In the genomic region with DNA sequence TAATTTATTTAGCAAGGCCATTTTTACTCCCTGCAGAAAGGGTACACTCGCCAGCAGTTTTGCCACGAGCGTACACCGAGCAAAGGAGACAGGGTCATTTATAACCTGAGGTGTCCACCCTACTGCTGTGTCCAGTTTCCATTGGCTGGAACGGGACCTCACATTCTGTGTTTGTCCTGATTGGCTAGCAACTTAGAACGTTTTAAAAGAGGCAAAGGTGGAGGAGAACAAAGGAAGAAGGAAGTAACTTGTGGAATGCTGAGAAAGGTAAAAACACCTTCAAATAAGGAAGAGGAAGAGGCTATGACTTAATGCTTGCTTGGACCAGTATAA, we compare ENCODE assay signal across 9 cellular contexts. TPM values are rescaled to one million over a fixed set of nuclear protein-coding genes. Genes with fewer than 3 reads are reported as not detected.
DNase-seq lines count a peak whose midpoint lies in the region; ATAC-seq and TF ChIP-seq lines count a peak whose summit lies in the region.
"Not testable (repeated sequence)": the region's sequence is repeated elsewhere in the genome, so short reads cannot be mapped to it uniquely, and the experiment has no call there.
"Had no signal": no experiment of that assay in that cellular context is flagged by ENCODE, and none has a peak within 500 bp of the region (broad histone marks: within the 10 kb centered on the region; RNA-seq: fewer than 3 reads in every experiment).

No MANE protein-coding gene starts in this region.

- in situ Hi-C loops in mammary epithelial cell (cut with MboI; ENCODE audit: low sequenced_read_pairs in 2 of 2), result not testable (repeated sequence)

- 1% methylated on average over 6 of the region's 6 CpGs for WGBS in mammary epithelial cell (ENCODE audit: low coverage, missing lambda C conversion rate)

- not testable (repeated sequence) for H3K36me3 Mint-ChIP-seq in CD8-positive, alpha-beta T cell; activated CD4-positive, alpha-beta T cell treated with anti-CD3 and anti-CD28 coated beads, Interleukin-2, amount 10 ng/mL, durations not matched to agents 24 days and 14 days (ENCODE audit: low read depth); natural killer cell treated with Interleukin-12 subunit alpha and Interleukin-12 subunit beta and Interleukin-15 and Interleukin-18, amount 100 ng/mL, for 72 hours

- not testable (repeated sequence) for H3K9me3 ChIP-seq in CD8-positive, alpha-beta T cell (ENCODE audit: low read length); HEK293 (ENCODE audit: control insufficient read depth, insufficient read depth, low read depth, low read length); mammary epithelial cell (replicated peaks; ENCODE audit: insufficient read depth, low read length); subcutaneous abdominal adipose tissue (ENCODE audit: control insufficient read depth in 5 of 5, low read length in 5 of 5)

- H3K4me3 Mint-ChIP-seq in CD8-positive, alpha-beta T cell, result peak overlapping the region; percentile 91
- peak overlapping the region; percentile 87 for H3K4me3 Mint-ChIP-seq in activated CD4-positive, alpha-beta T cell treated with anti-CD3 and anti-CD28 coated beads, Interleukin-2, amount 10 ng/mL, durations not matched to agents 24 days and 14 days
- peak overlapping the region; percentile 89 for H3K4me3 Mint-ChIP-seq in natural killer cell treated with Interleukin-12 subunit alpha and Interleukin-12 subunit beta and Interleukin-15 and Interleukin-18, amount 100 ng/mL, for 72 hours

- not testable (repeated sequence) for H3K9me3 Mint-ChIP-seq in CD8-positive, alpha-beta T cell; activated CD4-positive, alpha-beta T cell treated with anti-CD3 and anti-CD28 coated beads, Interleukin-2, amount 10 ng/mL, durations not matched to agents 24 days and 14 days; natural killer cell treated with Interleukin-12 subunit alpha and Interleukin-12 subunit beta and Interleukin-15 and Interleukin-18, amount 100 ng/mL, for 72 hours

- TF ChIP-seq CTCF in CD8-positive, alpha-beta T cell (IDR thresholded peaks at IDR 0.05); HEK293 (tag by site-specific recombination; IDR thresholded peaks at IDR 0.05); mammary epithelial cell (conservative IDR thresholded peaks at IDR 0.05 in 1 of 2, IDR thresholded peaks at IDR 0.05 in 1 of 2; ENCODE audit: extremely low read depth in 1 of 2, insufficient read depth in 1 of 2, low read depth in 1 of 2, low read length in 2 of 2): not testable (repeated sequence)

- peak overlapping the region; percentile 74 for H2AFZ ChIP-seq in mammary epithelial cell (ENCODE audit: low read depth, low read length)

- not testable (repeated sequence) for H3K79me2 ChIP-seq in mammary epithelial cell (ENCODE audit: insufficient read depth, low read length)

- peak overlapping the region; percentile 96 for H3K9ac ChIP-seq in mammary epithelial cell (ENCODE audit: insufficient read depth, low read length)
- H3K9ac ChIP-seq in subcutaneous abdominal adipose tissue (ENCODE audit: low read length in 5 of 5), result peak overlapping the region in 2 of 5 donors; percentile 15 to 98

- H3K4me3 ChIP-seq in CD8-positive, alpha-beta T cell (ENCODE audit: low read depth, low read length), result peak overlapping the region; percentile 64
- H3K4me3 ChIP-seq in HEK293 (ENCODE audit: low read depth, low read length) (peak overlapping the region; percentile 73), mammary epithelial cell (replicated peaks in 1 of 3; ENCODE audit: insufficient read depth in 1 of 3, low read depth in 2 of 3, low read length in 3 of 3) (peak overlapping the region; percentile 57 to 61 (median 60)), subcutaneous abdominal adipose tissue (ENCODE audit: low read depth in 1 of 5, low read length in 5 of 5) (peak overlapping the region; percentile 82 to 90 (median 85))

- H3K27me3 ChIP-seq in CD8-positive, alpha-beta T cell (ENCODE audit: insufficient read depth, low read length); mammary epithelial cell (ENCODE audit: insufficient read depth, low read length); subcutaneous abdominal adipose tissue (ENCODE audit: control insufficient read depth in 5 of 5, insufficient read depth in 4 of 5, low read length in 5 of 5): not testable (repeated sequence)

- not testable (repeated sequence) for H3K27me3 Mint-ChIP-seq in CD8-positive, alpha-beta T cell (ENCODE audit: low read depth); activated CD4-positive, alpha-beta T cell treated with anti-CD3 and anti-CD28 coated beads, Interleukin-2, amount 10 ng/mL, durations not matched to agents 24 days and 14 days; natural killer cell treated with Interleukin-12 subunit alpha and Interleukin-12 subunit beta and Interleukin-15 and Interleukin-18, amount 100 ng/mL, for 72 hours

- H3K4me1 Mint-ChIP-seq in CD8-positive, alpha-beta T cell (ENCODE audit: low read depth), result peaks cover 36% of the 10 kb centered on the region
- peaks cover 15% of the 10 kb centered on the region for H3K4me1 Mint-ChIP-seq in activated CD4-positive, alpha-beta T cell treated with anti-CD3 and anti-CD28 coated beads, Interleukin-2, amount 10 ng/mL, durations not matched to agents 24 days and 14 days
- H3K4me1 Mint-ChIP-seq in natural killer cell treated with Interleukin-12 subunit alpha and Interleukin-12 subunit beta and Interleukin-15 and Interleukin-18, amount 100 ng/mL, for 72 hours (ENCODE audit: low read depth in 2 of 2), result peaks cover 18 to 23% of the 10 kb centered on the region in 2 donors

- H3K4me1 ChIP-seq in CD8-positive, alpha-beta T cell (ENCODE audit: insufficient read depth, low read length), result peaks cover 25% of the 10 kb centered on the region
- not testable (repeated sequence) for H3K4me1 ChIP-seq in HEK293 (ENCODE audit: control insufficient read depth, insufficient read depth, low read length)
- H3K4me1 ChIP-seq in mammary epithelial cell (ENCODE audit: insufficient read depth, low read length), result peaks cover 47% of the 10 kb centered on the region
- H3K4me1 ChIP-seq in subcutaneous abdominal adipose tissue (ENCODE audit: control insufficient read depth in 5 of 5, insufficient read depth in 5 of 5, low read length in 5 of 5), result peaks cover 0 to 13% (median 13%) of the 10 kb centered on the region in 5 donors

- H4K20me1 ChIP-seq in mammary epithelial cell (ENCODE audit: insufficient read depth, low read length), result not testable (repeated sequence)

- H3K36me3 ChIP-seq in CD8-positive, alpha-beta T cell (ENCODE audit: insufficient read depth, low read length); HEK293 (ENCODE audit: control insufficient read depth in 2 of 2, insufficient read depth in 1 of 2, low read length in 2 of 2); mammary epithelial cell (ENCODE audit: insufficient read depth, low read length); subcutaneous abdominal adipose tissue (ENCODE audit: control insufficient read depth in 5 of 5, insufficient read depth in 5 of 5, low read length in 5 of 5): not testable (repeated sequence)

- H3K4me2 ChIP-seq in mammary epithelial cell (ENCODE audit: insufficient read depth, low read depth, low read length), result peak overlapping the region; percentile 88

- CTCF ChIA-PET in CD8-positive, alpha-beta T cell (lab: Charles Lee), result interaction anchor here (1.7 kb wide), 1 partner anchor 32 kb away, joined by 7 read pairs; no protein-coding TSS in a partner anchor
- CTCF ChIA-PET in HEK293 (lab: Yijun Ruan, JAX); mammary epithelial cell (lab: Charles Lee; ENCODE audit: low non-redundant PET): not testable (repeated sequence)

- H3K27ac ChIP-seq in CD8-positive, alpha-beta T cell (ENCODE audit: low read depth, low read length), result peak overlapping the region; percentile 96
- not testable (repeated sequence) for H3K27ac ChIP-seq in HEK293 (ENCODE audit: extremely low read depth, low read depth, low read length)
- H3K27ac ChIP-seq in mammary epithelial cell (ENCODE audit: insufficient read depth, low read depth, low read length) (peak overlapping the region; percentile 99), subcutaneous abdominal adipose tissue (ENCODE audit: low read depth, low read length) (peak overlapping the region; percentile 90)

- ATAC-seq in CD8-positive, alpha-beta T cell, result not testable (repeated sequence)
- peak; percentile 10 to 60 for ATAC-seq in left cardiac atrium
- ATAC-seq in natural killer cell treated with Interleukin-12 subunit alpha and Interleukin-12 subunit beta and Interleukin-15 and Interleukin-18, amount 100 ng/mL, for 72 hours, result peak; percentile 1 to 3

- not testable (repeated sequence) for DNase-seq in CD8-positive, alpha-beta T cell; activated CD4-positive, alpha-beta T cell treated with anti-CD3 and anti-CD28 coated beads, Interleukin-2, amount 10 ng/mL, durations not matched to agents 24 days and 14 days; left cardiac atrium; natural killer cell treated with Interleukin-12 subunit alpha and Interleukin-12 subunit beta and Interleukin-15 and Interleukin-18, amount 100 ng/mL, for 72 hours (ENCODE audit: low spot score)
- DNase-seq in NCI-H774 (lab: John Stamatoyannopoulos, UW) (peak; percentile 80), mammary epithelial cell (peak; percentile 86)

- dilution Hi-C loops in mammary epithelial cell (cut with HindIII; ENCODE audit: low sequenced_read_pairs), result loop anchor here (5.0 kb wide), 1 partner anchor 40 kb away; no protein-coding TSS in a partner anchor

- peak overlapping the region; percentile 98 for H3K27ac Mint-ChIP-seq in CD8-positive, alpha-beta T cell
- peak overlapping the region; percentile 98 for H3K27ac Mint-ChIP-seq in activated CD4-positive, alpha-beta T cell treated with anti-CD3 and anti-CD28 coated beads, Interleukin-2, amount 10 ng/mL, durations not matched to agents 24 days and 14 days
- peak overlapping the region; percentile 92 to 98 for H3K27ac Mint-ChIP-seq in natural killer cell treated with Interleukin-12 subunit alpha and Interleukin-12 subunit beta and Interleukin-15 and Interleukin-18, amount 100 ng/mL, for 72 hours

- intact Hi-C loops in CD8-positive, alpha-beta T cell (cut with DNase I, micrococcal nuclease), result loop anchor here (2.0 to 10.0 kb wide), 12 partner anchors 240 to 745 kb away; a partner anchor contains a TSS
- intact Hi-C loops in activated CD4-positive, alpha-beta T cell treated with anti-CD3 and anti-CD28 coated beads, Interleukin-2, amount 10 ng/mL, durations not matched to agents 24 days and 14 days (cut with micrococcal nuclease), result loop anchor here (5.0 to 10.0 kb wide), 2 partner anchors 237 to 360 kb away; a partner anchor contains a TSS
- intact Hi-C loops in mammary epithelial cell (cut with micrococcal nuclease), result loop anchor here (2.0 to 10.0 kb wide), 2 partner anchors 31 to 227 kb away; no protein-coding TSS in a partner anchor
- intact Hi-C loops in left cardiac atrium (cut with DNase I), result not testable (repeated sequence)

- POLR2A ChIA-PET in CD8-positive, alpha-beta T cell (lab: Charles Lee), result interaction anchor here (0.8 to 1.6 kb wide), 6 partner anchors 18 to 711 kb away, joined by 3 to 5 read pairs (median 4); no protein-coding TSS in a partner anchor
- POLR2A ChIA-PET in HEK293 (lab: Yijun Ruan, JAX), result interaction anchor here (0.6 to 0.8 kb wide), 2 partner anchors 11 to 642 kb away, joined by 3 read pairs; no protein-coding TSS in a partner anchor

- not testable (repeated sequence) for BruUV-seq in mammary epithelial cell (replicated peaks; lab: Mats Ljungman, UMichigan)

RNA-seq across cellular contexts. Expression of a gene that starts 21.9 kb away (rescaled TPM):
- total RNA-seq in CD8-positive, alpha-beta T cell, result not detected
- total RNA-seq in activated CD4-positive, alpha-beta T cell treated with anti-CD3 and anti-CD28 coated beads, Interleukin-2, amount 10 ng/mL, durations not matched to agents 24 days and 14 days, result 0.05 TPM in 1 of 2 replicates, not detected in the other
- total RNA-seq in mammary epithelial cell, result not detected
- 0.02 TPM for polyA plus RNA-seq in mammary epithelial cell
- not detected for polyA minus RNA-seq in mammary epithelial cell
- not detected for total RNA-seq in left cardiac atrium
- total RNA-seq in natural killer cell treated with Interleukin-12 subunit alpha and Interleukin-12 subunit beta and Interleukin-15 and Interleukin-18, amount 100 ng/mL, for 72 hours, result under 1 TPM; 0.07 to 0.20 TPM
- total RNA-seq: mesenteric fat pad had no signal

RNA-seq across cellular contexts. Expression of a gene that starts 49.9 kb away (rescaled TPM):
- total RNA-seq in CD8-positive, alpha-beta T cell, result not detected
- not detected in 2 replicates for total RNA-seq in activated CD4-positive, alpha-beta T cell treated with anti-CD3 and anti-CD28 coated beads, Interleukin-2, amount 10 ng/mL, durations not matched to agents 24 days and 14 days
- total RNA-seq in mammary epithelial cell (not detected), left cardiac atrium (not detected)
- not detected for polyA plus RNA-seq in mammary epithelial cell
- polyA minus RNA-seq in mammary epithelial cell, result not detected
- not detected for total RNA-seq in natural killer cell treated with Interleukin-12 subunit alpha and Interleukin-12 subunit beta and Interleukin-15 and Interleukin-18, amount 100 ng/mL, for 72 hours
- total RNA-seq: mesenteric fat pad had no signal
